In the genomic region with DNA sequence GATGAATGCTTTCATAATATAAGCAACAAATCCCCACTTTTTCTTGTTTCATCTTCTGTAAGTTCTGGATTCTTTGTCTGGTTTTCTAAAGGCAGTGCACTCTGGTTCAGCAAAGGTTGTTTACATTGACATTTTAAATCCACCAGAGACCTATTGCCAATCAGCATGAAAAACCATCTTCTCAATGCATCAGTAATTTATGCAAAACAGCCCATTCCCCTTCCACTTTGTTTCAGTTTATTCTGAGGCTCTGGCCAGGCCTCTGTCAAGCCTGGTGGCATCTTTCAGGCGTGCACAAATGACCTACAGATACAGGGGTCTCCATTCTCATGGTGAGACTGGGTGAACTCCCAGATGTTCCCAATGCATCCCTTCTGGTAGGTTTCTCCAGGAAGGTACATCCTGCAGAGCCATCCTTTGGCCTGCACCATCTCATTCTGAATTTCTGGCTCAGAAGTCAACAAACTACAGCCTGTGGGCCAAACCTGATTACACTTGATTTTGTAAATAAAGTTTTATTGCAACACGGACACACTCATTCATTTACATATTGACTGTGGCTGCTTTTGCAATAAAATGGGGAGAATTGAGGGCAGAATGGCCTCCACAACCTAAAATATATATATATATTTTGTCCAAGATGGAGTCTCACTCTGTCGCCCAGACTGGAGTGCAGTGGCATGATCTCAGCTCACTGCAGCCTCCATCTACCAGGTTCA, we compare ENCODE assay signal across 1 cellular context.
TF ChIP-seq lines count a peak whose summit lies in the region.

No MANE protein-coding gene starts in this region.

TF ChIP-seq in K562, 482 proteins besides CTCF, POLR2A, EP300 and RAD21 (continued from another document):
- TF ChIP-seq, protein P1, sequence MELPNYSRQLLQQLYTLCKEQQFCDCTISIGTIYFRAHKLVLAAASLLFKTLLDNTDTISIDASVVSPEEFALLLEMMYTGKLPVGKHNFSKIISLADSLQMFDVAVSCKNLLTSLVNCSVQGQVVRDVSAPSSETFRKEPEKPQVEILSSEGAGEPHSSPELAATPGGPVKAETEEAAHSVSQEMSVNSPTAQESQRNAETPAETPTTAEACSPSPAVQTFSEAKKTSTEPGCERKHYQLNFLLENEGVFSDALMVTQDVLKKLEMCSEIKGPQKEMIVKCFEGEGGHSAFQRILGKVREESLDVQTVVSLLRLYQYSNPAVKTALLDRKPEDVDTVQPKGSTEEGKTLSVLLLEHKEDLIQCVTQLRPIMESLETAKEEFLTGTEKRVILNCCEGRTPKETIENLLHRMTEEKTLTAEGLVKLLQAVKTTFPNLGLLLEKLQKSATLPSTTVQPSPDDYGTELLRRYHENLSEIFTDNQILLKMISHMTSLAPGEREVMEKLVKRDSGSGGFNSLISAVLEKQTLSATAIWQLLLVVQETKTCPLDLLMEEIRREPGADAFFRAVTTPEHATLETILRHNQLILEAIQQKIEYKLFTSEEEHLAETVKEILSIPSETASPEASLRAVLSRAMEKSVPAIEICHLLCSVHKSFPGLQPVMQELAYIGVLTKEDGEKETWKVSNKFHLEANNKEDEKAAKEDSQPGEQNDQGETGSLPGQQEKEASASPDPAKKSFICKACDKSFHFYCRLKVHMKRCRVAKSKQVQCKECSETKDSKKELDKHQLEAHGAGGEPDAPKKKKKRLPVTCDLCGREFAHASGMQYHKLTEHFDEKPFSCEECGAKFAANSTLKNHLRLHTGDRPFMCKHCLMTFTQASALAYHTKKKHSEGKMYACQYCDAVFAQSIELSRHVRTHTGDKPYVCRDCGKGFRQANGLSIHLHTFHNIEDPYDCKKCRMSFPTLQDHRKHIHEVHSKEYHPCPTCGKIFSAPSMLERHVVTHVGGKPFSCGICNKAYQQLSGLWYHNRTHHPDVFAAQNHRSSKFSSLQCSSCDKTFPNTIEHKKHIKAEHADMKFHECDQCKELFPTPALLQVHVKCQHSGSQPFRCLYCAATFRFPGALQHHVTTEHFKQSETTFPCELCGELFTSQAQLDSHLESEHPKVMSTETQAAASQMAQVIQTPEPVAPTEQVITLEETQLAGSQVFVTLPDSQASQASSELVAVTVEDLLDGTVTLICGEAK (IDR thresholded peaks at IDR 0.05): peak; percentile 83
- TF ChIP-seq, protein P1 (CRISPR knock-in tag; IDR thresholded peaks at IDR 0.05): no peak
